ENCODE assay signal across 1 cellular context in the genomic region with DNA sequence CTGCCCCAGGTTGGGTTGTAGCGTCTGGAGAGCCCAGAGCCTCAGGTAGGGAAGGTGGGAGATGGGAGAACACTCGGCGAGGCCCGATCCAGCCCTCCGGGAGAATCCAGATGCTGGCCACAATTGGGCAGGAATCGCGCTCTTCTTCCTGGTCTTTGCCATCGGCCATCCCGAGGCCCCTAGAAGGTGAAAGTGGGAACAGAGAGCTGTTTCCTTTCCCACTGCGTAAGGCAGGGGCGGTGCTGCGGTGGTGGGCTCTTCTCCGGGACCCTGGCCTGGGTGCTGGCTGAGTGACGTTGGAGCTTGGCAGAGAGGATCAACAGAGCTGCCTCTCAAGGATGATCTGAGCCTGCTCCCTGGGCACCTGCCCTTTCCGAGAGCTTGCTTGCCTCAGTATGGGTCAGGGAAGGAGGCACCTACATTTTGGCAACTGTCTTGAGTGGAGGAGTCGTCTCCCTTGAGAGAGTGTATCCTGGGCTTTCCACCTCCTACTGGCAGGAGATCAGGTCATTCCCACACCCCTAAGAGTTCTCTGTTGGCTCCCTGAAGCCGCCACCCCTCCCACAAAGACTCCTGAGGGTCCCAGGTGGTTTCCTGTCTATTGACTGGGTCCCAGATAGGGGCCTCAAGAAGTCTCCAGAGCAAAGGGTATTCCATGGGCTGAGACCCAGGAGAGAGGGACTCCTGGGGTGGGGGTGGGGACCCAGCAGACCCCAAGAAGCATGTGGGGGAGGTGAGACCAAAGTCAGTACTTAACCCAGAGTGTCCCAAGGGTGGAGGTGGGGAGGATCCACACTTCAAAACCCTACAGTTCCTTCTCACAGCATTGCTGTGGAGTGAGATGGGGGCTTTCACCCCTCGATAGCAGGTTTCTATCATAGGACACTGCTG.
TF ChIP-seq lines count a peak whose summit lies in the region.

No MANE protein-coding gene starts in this region.

TF ChIP-seq in HepG2, 621 proteins besides CTCF, POLR2A, EP300 and RAD21 (continued from another document):
- TF ChIP-seq, protein P1, sequence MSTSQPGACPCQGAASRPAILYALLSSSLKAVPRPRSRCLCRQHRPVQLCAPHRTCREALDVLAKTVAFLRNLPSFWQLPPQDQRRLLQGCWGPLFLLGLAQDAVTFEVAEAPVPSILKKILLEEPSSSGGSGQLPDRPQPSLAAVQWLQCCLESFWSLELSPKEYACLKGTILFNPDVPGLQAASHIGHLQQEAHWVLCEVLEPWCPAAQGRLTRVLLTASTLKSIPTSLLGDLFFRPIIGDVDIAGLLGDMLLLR (CRISPR knock-in tag; IDR thresholded peaks at IDR 0.05), result no peak
- TF ChIP-seq ZNF788 (CRISPR knock-in tag; IDR thresholded peaks at IDR 0.05; ENCODE audit: borderline replicate concordance) (no peak), ZNF460 (CRISPR knock-in tag; IDR thresholded peaks at IDR 0.05; ENCODE audit: borderline replicate concordance) (no peak), ZMYM4 (CRISPR knock-in tag; IDR thresholded peaks at IDR 0.05) (peak; percentile 3; the same call in 1 of the 2 replicates), ZNF234 (CRISPR knock-in tag; conservative IDR thresholded peaks at IDR 0.05) (no peak), KDM5A (IDR thresholded peaks at IDR 0.05; ENCODE audit: borderline replicate concordance, low read length) (no peak), ZNF891 (CRISPR knock-in tag; IDR thresholded peaks at IDR 0.05) (no peak), POLR2AphosphoS5 (IDR thresholded peaks at IDR 0.05; ENCODE audit: low read depth, low read length) (no peak), NFATC3 (CRISPR knock-in tag; IDR thresholded peaks at IDR 0.05) (no peak), KDM3A (CRISPR knock-in tag; IDR thresholded peaks at IDR 0.05; ENCODE audit: low read depth) (0 out of 2 replicates have a peak, but pooled peaks have one; percentile 0), SRY (CRISPR knock-in tag; IDR thresholded peaks at IDR 0.05) (no peak), KDM1A (CRISPR knock-in tag; IDR thresholded peaks at IDR 0.05) (no peak), ZBTB3 (CRISPR knock-in tag; IDR thresholded peaks at IDR 0.05; ENCODE audit: borderline replicate concordance, low read depth) (0 out of 2 replicates have a peak, but pooled peaks have one; percentile 39), ZNF569 (CRISPR knock-in tag; IDR thresholded peaks at IDR 0.05; ENCODE audit: borderline replicate concordance) (no peak), KDM4B (CRISPR knock-in tag; IDR thresholded peaks at IDR 0.05) (no peak), CHCHD3 (CRISPR knock-in tag; IDR thresholded peaks at IDR 0.05) (no peak), REXO4 (CRISPR knock-in tag; IDR thresholded peaks at IDR 0.05; ENCODE audit: borderline replicate concordance) (no peak), TOPORS (CRISPR knock-in tag; IDR thresholded peaks at IDR 0.05) (peak; percentile 15; the same call in 1 of the 2 replicates), TRIM24 (CRISPR knock-in tag; IDR thresholded peaks at IDR 0.05) (no peak), MBD4 (IDR thresholded peaks at IDR 0.05; ENCODE audit: borderline replicate concordance, low read length) (no peak), ARNTL (CRISPR knock-in tag; IDR thresholded peaks at IDR 0.05) (no peak), ZNF180 (CRISPR knock-in tag; IDR thresholded peaks at IDR 0.05; ENCODE audit: borderline replicate concordance, low read depth) (no peak), HNF4A (CRISPR knock-in tag; IDR thresholded peaks at IDR 0.05) (no peak), BRCA1 (CRISPR knock-in tag; IDR thresholded peaks at IDR 0.05) (no peak), ZNF747 (CRISPR knock-in tag; IDR thresholded peaks at IDR 0.05; ENCODE audit: borderline replicate concordance) (no peak), POLR2AphosphoS2 (IDR thresholded peaks at IDR 0.05; ENCODE audit: low read depth, low read length) (no peak), ETV6 (CRISPR knock-in tag; conservative IDR thresholded peaks at IDR 0.05) (no peak), ZNF703 (CRISPR knock-in tag; IDR thresholded peaks at IDR 0.05; ENCODE audit: borderline replicate concordance) (no peak), SAFB2 (CRISPR knock-in tag; IDR thresholded peaks at IDR 0.05; ENCODE audit: borderline replicate concordance, low read depth) (no peak), ZNF83 (CRISPR knock-in tag; IDR thresholded peaks at IDR 0.05; ENCODE audit: borderline replicate concordance) (no peak), ZNF780A (CRISPR knock-in tag; IDR thresholded peaks at IDR 0.05) (no peak), SKI (IDR thresholded peaks at IDR 0.05; ENCODE audit: partially characterized antibody) (no peak)
- TF ChIP-seq, protein P2, sequence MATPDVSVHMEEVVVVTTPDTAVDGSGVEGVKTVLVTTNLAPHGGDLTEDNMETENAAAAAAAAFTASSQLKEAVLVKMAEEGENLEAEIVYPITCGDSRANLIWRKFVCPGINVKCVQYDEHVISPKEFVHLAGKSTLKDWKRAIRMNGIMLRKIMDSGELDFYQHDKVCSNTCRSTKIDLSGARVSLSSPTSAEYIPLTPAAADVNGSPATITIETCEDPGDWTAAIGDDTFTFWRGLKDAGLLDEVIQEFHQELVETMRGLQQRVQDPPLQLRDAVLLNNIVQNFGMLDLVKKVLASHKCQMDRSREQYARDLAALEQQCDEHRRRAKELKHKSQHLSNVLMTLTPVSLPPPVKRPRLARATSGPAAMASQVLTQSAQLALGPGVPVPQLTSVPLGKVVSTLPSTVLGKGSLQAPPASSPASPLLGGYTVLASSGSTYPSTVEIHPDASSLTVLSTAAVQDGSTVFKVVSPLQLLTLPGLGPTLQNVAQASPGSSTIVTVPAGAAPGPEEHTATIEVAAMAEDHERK (CRISPR knock-in tag; IDR thresholded peaks at IDR 0.05; ENCODE audit: low read depth), result no peak
- TF ChIP-seq, protein P3, sequence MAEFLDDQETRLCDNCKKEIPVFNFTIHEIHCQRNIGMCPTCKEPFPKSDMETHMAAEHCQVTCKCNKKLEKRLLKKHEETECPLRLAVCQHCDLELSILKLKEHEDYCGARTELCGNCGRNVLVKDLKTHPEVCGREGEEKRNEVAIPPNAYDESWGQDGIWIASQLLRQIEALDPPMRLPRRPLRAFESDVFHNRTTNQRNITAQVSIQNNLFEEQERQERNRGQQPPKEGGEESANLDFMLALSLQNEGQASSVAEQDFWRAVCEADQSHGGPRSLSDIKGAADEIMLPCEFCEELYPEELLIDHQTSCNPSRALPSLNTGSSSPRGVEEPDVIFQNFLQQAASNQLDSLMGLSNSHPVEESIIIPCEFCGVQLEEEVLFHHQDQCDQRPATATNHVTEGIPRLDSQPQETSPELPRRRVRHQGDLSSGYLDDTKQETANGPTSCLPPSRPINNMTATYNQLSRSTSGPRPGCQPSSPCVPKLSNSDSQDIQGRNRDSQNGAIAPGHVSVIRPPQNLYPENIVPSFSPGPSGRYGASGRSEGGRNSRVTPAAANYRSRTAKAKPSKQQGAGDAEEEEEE (CRISPR knock-in tag; IDR thresholded peaks at IDR 0.05; ENCODE audit: borderline replicate concordance), result no peak
- TF ChIP-seq, protein P4, sequence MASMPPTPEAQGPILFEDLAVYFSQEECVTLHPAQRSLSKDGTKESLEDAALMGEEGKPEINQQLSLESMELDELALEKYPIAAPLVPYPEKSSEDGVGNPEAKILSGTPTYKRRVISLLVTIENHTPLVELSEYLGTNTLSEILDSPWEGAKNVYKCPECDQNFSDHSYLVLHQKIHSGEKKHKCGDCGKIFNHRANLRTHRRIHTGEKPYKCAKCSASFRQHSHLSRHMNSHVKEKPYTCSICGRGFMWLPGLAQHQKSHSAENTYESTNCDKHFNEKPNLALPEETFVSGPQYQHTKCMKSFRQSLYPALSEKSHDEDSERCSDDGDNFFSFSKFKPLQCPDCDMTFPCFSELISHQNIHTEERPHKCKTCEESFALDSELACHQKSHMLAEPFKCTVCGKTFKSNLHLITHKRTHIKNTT (CRISPR knock-in tag; IDR thresholded peaks at IDR 0.05), result no peak
- TF ChIP-seq, protein P5, sequence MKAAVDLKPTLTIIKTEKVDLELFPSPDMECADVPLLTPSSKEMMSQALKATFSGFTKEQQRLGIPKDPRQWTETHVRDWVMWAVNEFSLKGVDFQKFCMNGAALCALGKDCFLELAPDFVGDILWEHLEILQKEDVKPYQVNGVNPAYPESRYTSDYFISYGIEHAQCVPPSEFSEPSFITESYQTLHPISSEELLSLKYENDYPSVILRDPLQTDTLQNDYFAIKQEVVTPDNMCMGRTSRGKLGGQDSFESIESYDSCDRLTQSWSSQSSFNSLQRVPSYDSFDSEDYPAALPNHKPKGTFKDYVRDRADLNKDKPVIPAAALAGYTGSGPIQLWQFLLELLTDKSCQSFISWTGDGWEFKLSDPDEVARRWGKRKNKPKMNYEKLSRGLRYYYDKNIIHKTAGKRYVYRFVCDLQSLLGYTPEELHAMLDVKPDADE (CRISPR knock-in tag; IDR thresholded peaks at IDR 0.05), result no peak
- TF ChIP-seq, protein P6, sequence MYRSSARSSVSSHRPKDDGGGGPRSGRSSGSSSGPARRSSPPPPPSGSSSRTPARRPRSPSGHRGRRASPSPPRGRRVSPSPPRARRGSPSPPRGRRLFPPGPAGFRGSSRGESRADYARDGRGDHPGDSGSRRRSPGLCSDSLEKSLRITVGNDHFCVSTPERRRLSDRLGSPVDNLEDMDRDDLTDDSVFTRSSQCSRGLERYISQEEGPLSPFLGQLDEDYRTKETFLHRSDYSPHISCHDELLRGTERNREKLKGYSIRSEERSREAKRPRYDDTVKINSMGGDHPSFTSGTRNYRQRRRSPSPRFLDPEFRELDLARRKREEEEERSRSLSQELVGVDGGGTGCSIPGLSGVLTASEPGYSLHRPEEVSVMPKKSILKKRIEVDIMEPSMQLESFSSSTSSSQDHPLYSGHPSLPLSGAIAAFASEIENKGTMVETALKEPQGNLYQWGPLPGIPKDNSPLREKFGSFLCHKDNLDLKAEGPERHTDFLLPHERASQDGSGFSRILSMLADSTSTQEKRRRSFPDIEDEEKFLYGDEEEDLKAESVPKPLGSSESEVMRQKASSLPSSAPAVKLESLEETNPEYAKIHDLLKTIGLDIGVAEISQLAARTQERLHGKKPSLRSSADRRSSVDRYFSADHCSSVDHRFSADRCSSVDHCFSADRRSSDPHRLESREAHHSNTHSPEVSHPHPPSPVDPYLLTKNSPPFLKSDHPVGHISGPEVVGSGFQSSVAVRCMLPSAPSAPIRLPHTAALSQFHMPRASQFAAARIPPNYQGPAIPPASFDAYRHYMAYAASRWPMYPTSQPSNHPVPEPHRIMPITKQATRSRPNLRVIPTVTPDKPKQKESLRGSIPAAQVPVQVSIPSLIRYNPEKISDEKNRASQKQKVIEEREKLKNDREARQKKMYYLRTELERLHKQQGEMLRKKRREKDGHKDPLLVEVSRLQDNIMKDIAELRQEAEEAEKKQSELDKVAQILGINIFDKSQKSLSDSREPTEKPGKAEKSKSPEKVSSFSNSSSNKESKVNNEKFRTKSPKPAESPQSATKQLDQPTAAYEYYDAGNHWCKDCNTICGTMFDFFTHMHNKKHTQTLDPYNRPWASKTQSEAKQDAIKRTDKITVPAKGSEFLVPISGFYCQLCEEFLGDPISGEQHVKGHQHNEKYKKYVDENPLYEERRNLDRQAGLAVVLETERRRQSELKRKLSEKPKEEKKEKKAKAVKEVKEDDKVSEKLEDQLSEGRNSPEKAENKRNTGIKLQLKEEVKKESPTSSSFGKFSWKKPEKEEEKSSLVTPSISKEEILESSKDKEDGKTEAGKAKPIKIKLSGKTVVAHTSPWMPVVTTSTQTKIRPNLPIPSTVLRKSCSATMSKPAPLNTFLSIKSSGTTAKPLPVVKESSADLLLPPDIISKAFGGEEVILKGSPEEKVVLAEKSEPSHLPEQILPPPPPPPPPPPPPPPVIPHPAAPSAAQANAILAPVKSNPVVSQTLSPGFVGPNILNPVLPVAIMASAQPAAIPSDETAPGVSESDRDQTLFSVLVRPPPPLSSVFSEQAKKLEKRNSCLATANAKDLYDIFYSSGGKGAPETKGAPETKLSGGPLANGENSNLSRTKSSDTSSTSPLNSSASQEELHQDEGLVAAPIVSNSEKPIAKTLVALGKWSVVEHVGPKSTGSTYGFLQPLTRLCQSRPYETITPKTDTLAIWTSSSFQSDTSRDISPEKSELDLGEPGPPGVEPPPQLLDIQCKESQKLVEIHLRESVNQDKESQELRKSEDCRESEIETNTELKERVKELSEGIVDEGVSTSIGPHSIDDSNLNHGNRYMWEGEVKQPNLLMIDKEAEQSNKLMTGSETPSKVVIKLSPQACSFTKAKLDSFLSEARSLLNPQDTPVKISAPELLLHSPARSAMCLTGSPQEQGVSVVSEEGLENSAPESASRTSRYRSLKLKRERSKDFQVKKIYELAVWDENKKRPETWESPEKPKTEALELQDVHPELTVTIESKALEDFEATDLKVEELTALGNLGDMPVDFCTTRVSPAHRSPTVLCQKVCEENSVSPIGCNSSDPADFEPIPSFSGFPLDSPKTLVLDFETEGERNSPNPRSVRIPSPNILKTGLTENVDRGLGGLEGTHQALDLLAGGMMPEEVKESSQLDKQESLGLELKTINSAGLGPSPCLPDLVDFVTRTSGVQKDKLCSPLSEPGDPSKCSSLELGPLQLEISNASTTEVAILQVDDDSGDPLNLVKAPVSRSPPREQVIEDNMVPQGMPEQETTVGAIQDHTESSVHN (CRISPR knock-in tag; IDR thresholded peaks at IDR 0.05), result 0 out of 2 replicates have a peak, but pooled peaks have one; percentile 59
